1 cellular context compared by ENCODE assay signal in genomic region chr10:132444877-132445351, GRCh38.
TF ChIP-seq lines count a peak whose summit lies in the region.

No MANE protein-coding gene starts in this region.

TF ChIP-seq in K562, 482 proteins besides CTCF, POLR2A, EP300 and RAD21 (continued from another document):
- TF ChIP-seq BCL6 (CRISPR knock-in tag; IDR thresholded peaks at IDR 0.05) (no peak), POLR2AphosphoS2 (IDR thresholded peaks at IDR 0.05; ENCODE audit: low read length) (no peak), JUND (IDR thresholded peaks at IDR 0.05; ENCODE audit: borderline replicate concordance, low read depth, low read length) (no peak), JUND (tag; IDR thresholded peaks at IDR 0.05; ENCODE audit: borderline replicate concordance, low read depth, low read length) (no peak), ZBTB12 (CRISPR knock-in tag; IDR thresholded peaks at IDR 0.05) (no peak), GATA2 (CRISPR knock-in tag; IDR thresholded peaks at IDR 0.05) (no peak), ARID3A (IDR thresholded peaks at IDR 0.05; ENCODE audit: borderline replicate concordance, low read depth, low read length) (no peak), NEUROD1 (IDR thresholded peaks at IDR 0.05; ENCODE audit: borderline replicate concordance, low read depth, low read length, partially characterized antibody) (no peak), U2AF2 (optimal IDR thresholded peaks at IDR 0.05; ENCODE audit: low read depth, low read length) (no peak), SMARCB1 (IDR thresholded peaks at IDR 0.05; ENCODE audit: insufficient read length, low read depth) (no peak), KAT8 (IDR thresholded peaks at IDR 0.05; ENCODE audit: low read depth) (no peak), TSC22D4 (tag; IDR thresholded peaks at IDR 0.05) (no peak), ZNF41 (CRISPR knock-in tag; conservative IDR thresholded peaks at IDR 0.05) (no peak), ZNF431 (CRISPR knock-in tag; IDR thresholded peaks at IDR 0.05) (no peak)
